1 cellular context compared by ENCODE assay signal in the genomic region with DNA sequence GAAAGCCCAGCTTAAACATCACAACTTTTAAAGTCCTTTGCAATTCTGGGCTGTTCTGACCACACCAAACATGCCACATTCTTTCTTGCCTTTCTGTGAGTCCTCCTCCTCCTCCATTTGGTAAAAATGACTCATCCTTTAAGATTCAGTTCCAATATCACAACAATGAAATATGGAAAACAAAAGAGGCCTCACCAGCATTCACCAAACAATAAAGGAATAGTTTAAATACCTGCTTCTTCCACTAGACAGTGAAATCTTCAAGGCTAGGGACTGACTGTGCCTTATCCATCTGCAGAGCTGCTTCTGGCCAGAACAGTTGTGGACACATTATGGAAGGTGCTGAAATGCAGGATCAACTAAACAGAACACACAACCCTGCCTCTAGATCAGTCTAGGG.
TF ChIP-seq lines count a peak whose summit lies in the region.

No MANE protein-coding gene starts in this region.

TF ChIP-seq in endothelial cell of umbilical vein, 7 proteins besides CTCF, POLR2A, EP300 and RAD21:
- TF ChIP-seq EZH2 (IDR thresholded peaks at IDR 0.05; ENCODE audit: borderline replicate concordance, low read depth, low read length, severe bottlenecking) = no peak
- no peak for TF ChIP-seq GATA2 (IDR thresholded peaks at IDR 0.05; ENCODE audit: insufficient read depth, insufficient read length, low read depth, low read length)
- TF ChIP-seq POLR2AphosphoS5 (IDR thresholded peaks at IDR 0.05; ENCODE audit: insufficient read depth, low read depth, low read length) = no peak
- TF ChIP-seq JUN (IDR thresholded peaks at IDR 0.05; ENCODE audit: borderline replicate concordance, insufficient read depth, insufficient read length, low read depth) = peak; percentile 63
- TF ChIP-seq, protein P1, sequence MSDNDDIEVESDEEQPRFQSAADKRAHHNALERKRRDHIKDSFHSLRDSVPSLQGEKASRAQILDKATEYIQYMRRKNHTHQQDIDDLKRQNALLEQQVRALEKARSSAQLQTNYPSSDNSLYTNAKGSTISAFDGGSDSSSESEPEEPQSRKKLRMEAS (IDR thresholded peaks at IDR 0.05; ENCODE audit: insufficient read depth, insufficient read length) = no peak
- TF ChIP-seq MYC (IDR thresholded peaks at IDR 0.05; ENCODE audit: low read depth, low read length) = no peak
- TF ChIP-seq FOS (IDR thresholded peaks at IDR 0.05; ENCODE audit: borderline replicate concordance, insufficient read depth, low read length) = peak; percentile 57
